Comparison of ENCODE assay signal across 19 cellular contexts in the genomic region with DNA sequence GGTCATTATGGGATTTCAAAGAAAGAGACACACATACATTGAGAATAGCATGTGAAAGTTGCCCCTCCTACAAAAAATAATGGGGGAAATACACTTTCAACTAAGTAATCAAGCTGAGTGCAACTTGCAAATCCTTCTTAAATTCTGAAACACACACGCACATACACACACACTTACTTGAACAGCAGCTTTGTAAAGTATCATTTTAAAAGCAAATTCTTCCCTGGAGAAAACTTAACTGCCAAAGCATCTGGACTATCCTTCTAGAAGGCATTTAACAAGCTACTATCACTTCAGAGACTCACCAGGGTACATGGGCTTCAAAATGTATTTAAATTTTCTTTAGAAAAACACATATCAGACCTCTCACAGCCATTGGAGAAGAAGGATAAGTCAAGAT. TPM values are rescaled to one million over a fixed set of nuclear protein-coding genes. Genes with fewer than 3 reads are reported as not detected.
"Had no signal": no experiment of that assay in that cellular context is flagged by ENCODE, and none has a peak within 500 bp of the region (broad histone marks: within the 10 kb centered on the region; RNA-seq: fewer than 3 reads in every experiment).

No MANE protein-coding gene starts in this region.

- H3K27ac Mint-ChIP-seq: activated CD4-positive, alpha-beta T cell treated with anti-CD3 and anti-CD28 coated beads, Interleukin-2, amount 10 ng/mL, durations not matched to agents 7 days and 5 days; activated CD8-positive, alpha-beta memory T cell treated with anti-CD3 and anti-CD28 coated beads, Interleukin-2, amount 10 ng/mL, durations not matched to agents 7 days and 5 days; activated CD8-positive, alpha-beta T cell treated with anti-CD3 and anti-CD28 coated beads for 36 hours; activated naive CD4-positive, alpha-beta T cell treated with anti-CD3 and anti-CD28 coated beads, Interleukin-2, amount 50 U/mL, for 72 hours; activated T-helper 17 cell treated with anti-CD3 and anti-CD28 coated beads, Interleukin-2, amount 50 U/mL, for 72 hours; stimulated activated memory B cell treated with anti-CD40 and anti-IgM and Interleukin-4, amounts not matched to agents 10 μg/mL and 1 μg/mL and 100 μg/mL, for 72 hours had no signal

- H3K9me3 Mint-ChIP-seq: activated CD4-positive, alpha-beta T cell treated with anti-CD3 and anti-CD28 coated beads, Interleukin-2, amount 10 ng/mL, durations not matched to agents 7 days and 5 days; activated CD8-positive, alpha-beta T cell treated with anti-CD3 and anti-CD28 coated beads for 36 hours; activated naive CD4-positive, alpha-beta T cell treated with anti-CD3 and anti-CD28 coated beads, Interleukin-2, amount 50 U/mL, for 72 hours; activated T-helper 17 cell treated with anti-CD3 and anti-CD28 coated beads, Interleukin-2, amount 50 U/mL, for 72 hours; central memory CD8-positive, alpha-beta T cell; stimulated activated memory B cell treated with anti-CD40 and anti-IgM and Interleukin-4, amounts not matched to agents 10 μg/mL and 1 μg/mL and 100 μg/mL, for 72 hours had no signal

- DNase-seq: activated CD4-positive, alpha-beta T cell treated with anti-CD3 and anti-CD28 coated beads, Interleukin-2, amount 10 ng/mL, durations not matched to agents 7 days and 5 days; activated CD8-positive, alpha-beta memory T cell treated with anti-CD3 and anti-CD28 coated beads, Interleukin-2, amount 10 ng/mL, durations not matched to agents 7 days and 5 days; activated CD8-positive, alpha-beta T cell treated with anti-CD3 and anti-CD28 coated beads for 36 hours; activated T-cell treated with anti-CD3 and anti-CD28 coated beads for 4 hours; colonic mucosa; esophagus squamous epithelium; kidney; left lung; mammary epithelial cell; nucleus accumbens; right lobe of liver; small intestine; stimulated activated CD4-positive, alpha-beta T cell treated with anti-CD3 and anti-CD28 coated beads, Interleukin-2, amount 100 ng/mL, for 24 hours; stomach had no signal

- H3K4me1 Mint-ChIP-seq: activated CD4-positive, alpha-beta T cell treated with anti-CD3 and anti-CD28 coated beads, Interleukin-2, amount 10 ng/mL, durations not matched to agents 7 days and 5 days; activated CD8-positive, alpha-beta memory T cell treated with anti-CD3 and anti-CD28 coated beads, Interleukin-2, amount 10 ng/mL, durations not matched to agents 7 days and 5 days; activated T-helper 17 cell treated with anti-CD3 and anti-CD28 coated beads, Interleukin-2, amount 50 U/mL, for 72 hours; central memory CD8-positive, alpha-beta T cell; stimulated activated memory B cell treated with anti-CD40 and anti-IgM and Interleukin-4, amounts not matched to agents 10 μg/mL and 1 μg/mL and 100 μg/mL, for 72 hours had no signal

- H3K4me3 Mint-ChIP-seq: activated CD4-positive, alpha-beta T cell treated with anti-CD3 and anti-CD28 coated beads, Interleukin-2, amount 10 ng/mL, durations not matched to agents 7 days and 5 days; activated CD8-positive, alpha-beta memory T cell treated with anti-CD3 and anti-CD28 coated beads, Interleukin-2, amount 10 ng/mL, durations not matched to agents 7 days and 5 days; activated CD8-positive, alpha-beta T cell treated with anti-CD3 and anti-CD28 coated beads for 36 hours; activated T-helper 17 cell treated with anti-CD3 and anti-CD28 coated beads, Interleukin-2, amount 50 U/mL, for 72 hours; central memory CD8-positive, alpha-beta T cell; stimulated activated memory B cell treated with anti-CD40 and anti-IgM and Interleukin-4, amounts not matched to agents 10 μg/mL and 1 μg/mL and 100 μg/mL, for 72 hours had no signal

- H3K36me3 Mint-ChIP-seq: activated CD8-positive, alpha-beta memory T cell treated with anti-CD3 and anti-CD28 coated beads, Interleukin-2, amount 10 ng/mL, durations not matched to agents 7 days and 5 days; activated naive CD4-positive, alpha-beta T cell treated with anti-CD3 and anti-CD28 coated beads, Interleukin-2, amount 50 U/mL, for 72 hours; stimulated activated memory B cell treated with anti-CD40 and anti-IgM and Interleukin-4, amounts not matched to agents 10 μg/mL and 1 μg/mL and 100 μg/mL, for 72 hours had no signal

RNA-seq across cellular contexts. Expression of gene GAREM1, which starts 15.3 kb away (rescaled TPM):
- total RNA-seq: activated CD4-positive, alpha-beta T cell treated with anti-CD3 and anti-CD28 coated beads, Interleukin-2, amount 10 ng/mL, durations not matched to agents 7 days and 5 days; activated CD8-positive, alpha-beta memory T cell treated with anti-CD3 and anti-CD28 coated beads, Interleukin-2, amount 10 ng/mL, durations not matched to agents 7 days and 5 days; activated CD8-positive, alpha-beta T cell treated with anti-CD3 and anti-CD28 coated beads for 36 hours; activated naive CD4-positive, alpha-beta T cell treated with anti-CD3 and anti-CD28 coated beads, Interleukin-2, amount 50 U/mL, for 72 hours; T-helper 2 cell treated with Interferon-gamma antibody and Interleukin-4, amounts not matched to agents 100 ng/mL and 5 ng/mL, for 36 hours had no signal
